ENCODE assay signal across 1 cellular context in the genomic region with DNA sequence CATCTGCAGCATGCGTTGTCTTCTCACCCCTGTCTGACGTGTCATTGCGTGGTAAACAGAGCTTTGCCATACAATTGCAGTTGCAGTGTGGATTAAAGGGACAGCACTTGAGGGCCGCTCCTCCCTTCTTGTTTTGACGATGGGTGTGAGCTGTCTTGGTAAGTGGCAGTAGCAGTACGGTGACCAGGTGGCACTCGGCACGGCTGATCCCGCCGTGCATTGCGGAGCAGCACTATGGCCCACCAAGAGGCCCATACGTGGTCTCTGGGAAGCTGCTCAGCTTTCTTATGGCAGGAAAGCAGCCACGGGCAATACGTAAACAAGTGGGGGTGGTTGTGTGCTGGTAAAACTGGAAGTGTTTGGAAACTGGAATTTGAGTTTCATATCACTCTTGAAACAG.
TF ChIP-seq lines count a peak whose summit lies in the region.

No MANE protein-coding gene starts in this region.

TF ChIP-seq in WTC11, 78 proteins besides CTCF, POLR2A, EP300 and RAD21 (continued from another document):
- TF ChIP-seq, protein P1, sequence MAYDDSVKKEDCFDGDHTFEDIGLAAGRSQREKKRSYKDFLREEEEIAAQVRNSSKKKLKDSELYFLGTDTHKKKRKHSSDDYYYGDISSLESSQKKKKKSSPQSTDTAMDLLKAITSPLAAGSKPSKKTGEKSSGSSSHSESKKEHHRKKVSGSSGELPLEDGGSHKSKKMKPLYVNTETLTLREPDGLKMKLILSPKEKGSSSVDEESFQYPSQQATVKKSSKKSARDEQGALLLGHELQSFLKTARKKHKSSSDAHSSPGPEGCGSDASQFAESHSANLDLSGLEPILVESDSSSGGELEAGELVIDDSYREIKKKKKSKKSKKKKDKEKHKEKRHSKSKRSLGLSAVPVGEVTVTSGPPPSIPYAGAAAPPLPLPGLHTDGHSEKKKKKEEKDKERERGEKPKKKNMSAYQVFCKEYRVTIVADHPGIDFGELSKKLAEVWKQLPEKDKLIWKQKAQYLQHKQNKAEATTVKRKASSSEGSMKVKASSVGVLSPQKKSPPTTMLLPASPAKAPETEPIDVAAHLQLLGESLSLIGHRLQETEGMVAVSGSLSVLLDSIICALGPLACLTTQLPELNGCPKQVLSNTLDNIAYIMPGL (CRISPR knock-in tag; IDR thresholded peaks at IDR 0.05) = no peak
- TF ChIP-seq FOXJ3 (CRISPR knock-in tag; IDR thresholded peaks at IDR 0.05; ENCODE audit: borderline replicate concordance) = no peak
TF ChIP-seq in WTC11: peak in this region for 0.
